11 cellular contexts compared by ENCODE assay signal in the genomic region with DNA sequence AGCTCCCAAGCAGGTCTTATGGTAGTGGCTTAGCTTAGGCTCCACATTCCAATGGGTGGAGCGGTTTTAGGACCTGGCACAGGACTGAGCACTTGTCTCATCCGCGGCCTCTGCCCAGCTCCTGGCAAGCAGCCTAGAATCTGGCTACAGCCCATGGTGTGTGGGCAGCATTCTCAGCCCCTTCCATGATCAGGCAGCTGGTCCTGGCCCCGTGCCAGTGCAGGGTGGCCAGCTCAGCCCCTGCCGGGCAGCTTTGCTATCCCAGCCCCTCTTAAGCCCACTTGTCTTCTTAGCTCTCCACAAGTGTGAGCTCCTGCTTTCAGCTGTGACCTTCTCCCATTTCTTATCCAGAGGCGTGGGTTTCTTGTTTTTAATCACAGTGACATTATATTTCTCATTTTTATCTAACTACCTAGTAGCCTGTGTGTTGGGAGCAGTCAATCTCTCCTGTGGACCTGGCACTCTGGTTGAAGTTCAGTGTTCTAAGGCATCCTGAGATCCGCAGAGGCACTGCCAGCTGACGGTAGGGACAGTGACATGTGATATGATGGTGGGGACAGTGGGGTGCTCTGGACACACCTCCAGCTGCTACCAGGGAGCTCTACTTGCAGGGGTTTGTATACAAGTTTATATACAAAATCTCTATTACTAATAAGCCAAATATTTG.
A peak's percentile ranks its signal among the peaks of the same experiment; 100 is the strongest.
DNase-seq lines count a peak whose midpoint lies in the region; ATAC-seq and TF ChIP-seq lines count a peak whose summit lies in the region.
"Had no signal": no experiment of that assay in that cellular context is flagged by ENCODE, and none has a peak within 500 bp of the region (broad histone marks: within the 10 kb centered on the region; RNA-seq: fewer than 3 reads in every experiment).

No MANE protein-coding gene starts in this region.

- no peak overlapping the region for H3K4me3 Mint-ChIP-seq in type B pancreatic cell
- H3K4me3 Mint-ChIP-seq: WTC11 had no signal

- no peaks in the 10 kb centered on the region for H3K79me1 ChIP-seq in IMR-90 (ENCODE audit: low read depth in 1 of 2, low read length in 2 of 2)

- H3K9me3 Mint-ChIP-seq in type B pancreatic cell: no peaks in the 10 kb centered on the region

- H2BK15ac ChIP-seq in IMR-90 (ENCODE audit: low read depth, low read length): no peak overlapping the region

- 50% methylated on average over 1 of the region's 8 CpGs; no CpG with 5 or more reads in 1 of the 2 experiments for WGBS in IMR-90 (ENCODE audit: extremely low coverage in 2 of 2, insufficient read length in 1 of 2), 2 experiments

- no peak overlapping the region for H3K56ac ChIP-seq in IMR-90 (ENCODE audit: extremely low read depth, insufficient read depth, low read length)

- no peak overlapping the region for H3K23ac ChIP-seq in IMR-90 (ENCODE audit: low read depth, low read length)

- peaks cover 18% of the 10 kb centered on the region for H3K9me1 ChIP-seq in IMR-90 (ENCODE audit: insufficient read depth, low read length)

- no peaks in the 10 kb centered on the region for H3K27me3 ChIP-seq in IMR-90 (ENCODE audit: control insufficient read depth, insufficient read depth, low read length)
- H3K27me3 ChIP-seq in right atrium auricular region: no peaks in the 10 kb centered on the region
- H3K27me3 ChIP-seq: ascending aorta had no signal

- no peak overlapping the region for H3K4me2 ChIP-seq in IMR-90 (ENCODE audit: low read depth, low read length)

- H4K20me1 ChIP-seq in IMR-90 (ENCODE audit: insufficient read depth, low read length): no peaks in the 10 kb centered on the region

- no peak overlapping the region; the same call in 1 of the 2 replicates for H3K14ac ChIP-seq in IMR-90 (replicated peaks; ENCODE audit: low read depth, low read length)

- H3K18ac ChIP-seq in IMR-90 (ENCODE audit: low read depth, low read length): no peak overlapping the region

- no peak overlapping the region for H3K9ac ChIP-seq in IMR-90 (ENCODE audit: low read depth, low read length)

- peaks cover 19% of the 10 kb centered on the region for H3K4me1 ChIP-seq in IMR-90 (ENCODE audit: control insufficient read depth, insufficient read depth, low read length)
- H3K4me1 ChIP-seq in right atrium auricular region: no peaks in the 10 kb centered on the region

- in situ Hi-C loops in IMR-90 (cut with MboI; ENCODE audit: low sequenced_read_pairs): loop anchor here (25.0 kb wide), 1 partner anchor 361 kb away; no protein-coding TSS in a partner anchor

- H3K27ac ChIP-seq in IMR-90 (ENCODE audit: insufficient read depth, low read length) (no peak overlapping the region), right atrium auricular region (peak overlapping the region; percentile 57 to 74), temporal lobe (ENCODE audit: low read depth, low read length) (peak overlapping the region; percentile 70)
- H3K27ac ChIP-seq: ascending aorta, thoracic aorta had no signal

- H3K4me1 Mint-ChIP-seq in type B pancreatic cell (ENCODE audit: unreplicated experiment): no peaks in the 10 kb centered on the region
- H3K4me1 Mint-ChIP-seq: WTC11 had no signal

- DNase-seq in IMR-90 (no peak), SW480 (ENCODE audit: low spot score) (peak; percentile 59), right atrium auricular region (ENCODE audit: low spot score) (no peak), type B pancreatic cell (ENCODE audit: extremely low spot score, unreplicated experiment) (no peak), mesenteric fat pad (ENCODE audit: low spot score) (no peak)

- dilution Hi-C loops in IMR-90 (cut with HindIII; ENCODE audit: low sequenced_read_pairs, unreplicated experiment): no loop called here

- H2BK120ac ChIP-seq in IMR-90 (ENCODE audit: low read depth, low read length): peak overlapping the region; percentile 20; the same call in 1 of the 2 replicates

- no peak for TF ChIP-seq RAD21 in IMR-90 (IDR thresholded peaks at IDR 0.05; ENCODE audit: low read length)

- POLR2A ChIA-PET in IMR-90 (lab: Charles Lee; ENCODE audit: unreplicated experiment): no interaction called here

- intact Hi-C loops in IMR-90 (cut with micrococcal nuclease): no loop called here

- no TSS peak for BruUV-seq in IMR-90 (replicated peaks; lab: Mats Ljungman, UMichigan)

- H3K36me3 ChIP-seq in IMR-90 (ENCODE audit: control insufficient read depth, insufficient read depth, low read length) (no peaks in the 10 kb centered on the region), right atrium auricular region (no peaks in the 10 kb centered on the region)
- H3K36me3 ChIP-seq: ascending aorta, thoracic aorta had no signal

- H2AFZ ChIP-seq in IMR-90 (replicated peaks; ENCODE audit: low read length, poor library complexity): no peak overlapping the region

- ATAC-seq in IMR-90 (ENCODE audit: low read depth) (peak; percentile 54; the same call in 1 of the 2 replicates), HG02973 (IDR thresholded peaks at IDR 0.05; ENCODE audit: unreplicated experiment) (no peak), HG03045 (IDR thresholded peaks at IDR 0.05; ENCODE audit: unreplicated experiment) (no peak)

- peak overlapping the region; percentile 18; the same call in 1 of the 2 replicates for H2BK20ac ChIP-seq in IMR-90 (ENCODE audit: low read depth, low read length)

- H2BK5ac ChIP-seq in IMR-90 (ENCODE audit: low read depth, low read length, poor library complexity, severe bottlenecking): no peak overlapping the region

- peaks cover 46% of the 10 kb centered on the region for H3K27me3 Mint-ChIP-seq in type B pancreatic cell

- no peak overlapping the region for H2AK9ac ChIP-seq in IMR-90 (replicated peaks; ENCODE audit: low read depth, low read length, poor library complexity)

- H2AK5ac ChIP-seq in IMR-90 (ENCODE audit: low read depth, low read length): no peak overlapping the region

- H3K4ac ChIP-seq in IMR-90 (ENCODE audit: low read depth, low read length): peak overlapping the region; percentile 47; the same call in 1 of the 2 replicates

- H4K91ac ChIP-seq in IMR-90 (ENCODE audit: insufficient read depth, low read depth, low read length): no peak overlapping the region

- no peak overlapping the region for H3K4me3 ChIP-seq in IMR-90 (ENCODE audit: insufficient read depth, low read depth, low read length)
- H3K4me3 ChIP-seq in right atrium auricular region: no peak overlapping the region
- H3K4me3 ChIP-seq: ascending aorta, thoracic aorta had no signal

- H4K5ac ChIP-seq in IMR-90 (ENCODE audit: low read depth, low read length): no peak overlapping the region

- no peak overlapping the region for H4K8ac ChIP-seq in IMR-90 (ENCODE audit: low read depth in 2 of 2, low read length in 2 of 2)

- no peak for TF ChIP-seq POLR2A in IMR-90 (IDR thresholded peaks at IDR 0.05; ENCODE audit: low read depth, low read length)

- H3K9me3 ChIP-seq in IMR-90 (ENCODE audit: control insufficient read depth, insufficient read depth, low read length) (no peaks in the 10 kb centered on the region), right atrium auricular region (no peaks in the 10 kb centered on the region)
- H3K9me3 ChIP-seq: ascending aorta, thoracic aorta had no signal

- TF ChIP-seq CTCF in IMR-90 (conservative IDR thresholded peaks at IDR 0.05; ENCODE audit: low read depth, low read length) (no peak), right atrium auricular region (IDR thresholded peaks at IDR 0.05) (no peak), type B pancreatic cell (conservative IDR thresholded peaks at IDR 0.05) (no peak)

- CTCF ChIA-PET in IMR-90 (lab: Yijun Ruan, JAX): interaction anchor here (0.6 to 1.1 kb wide), 4 partner anchors 10 to 379 kb away, joined by 3 to 6 read pairs (median 4); no protein-coding TSS in a partner anchor

- no peak overlapping the region for H3K27ac Mint-ChIP-seq in type B pancreatic cell
- H3K27ac Mint-ChIP-seq: WTC11 had no signal

- H3K36me3 Mint-ChIP-seq in type B pancreatic cell: no peaks in the 10 kb centered on the region
- H3K36me3 Mint-ChIP-seq: WTC11 had no signal

TF ChIP-seq in IMR-90, 13 proteins besides CTCF, POLR2A, EP300 and RAD21:
- TF ChIP-seq, protein P1, sequence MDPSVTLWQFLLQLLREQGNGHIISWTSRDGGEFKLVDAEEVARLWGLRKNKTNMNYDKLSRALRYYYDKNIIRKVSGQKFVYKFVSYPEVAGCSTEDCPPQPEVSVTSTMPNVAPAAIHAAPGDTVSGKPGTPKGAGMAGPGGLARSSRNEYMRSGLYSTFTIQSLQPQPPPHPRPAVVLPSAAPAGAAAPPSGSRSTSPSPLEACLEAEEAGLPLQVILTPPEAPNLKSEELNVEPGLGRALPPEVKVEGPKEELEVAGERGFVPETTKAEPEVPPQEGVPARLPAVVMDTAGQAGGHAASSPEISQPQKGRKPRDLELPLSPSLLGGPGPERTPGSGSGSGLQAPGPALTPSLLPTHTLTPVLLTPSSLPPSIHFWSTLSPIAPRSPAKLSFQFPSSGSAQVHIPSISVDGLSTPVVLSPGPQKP (IDR thresholded peaks at IDR 0.05; ENCODE audit: borderline replicate concordance, low read depth, low read length): no peak
- no peak for TF ChIP-seq MAFK (IDR thresholded peaks at IDR 0.05; ENCODE audit: low read depth, low read length)
- no peak for TF ChIP-seq BHLHE40 (IDR thresholded peaks at IDR 0.05; ENCODE audit: low read depth, low read length)
- TF ChIP-seq RCOR1 (IDR thresholded peaks at IDR 0.05; ENCODE audit: insufficient replicate concordance, low read length): no peak
- no peak for TF ChIP-seq MXI1 (IDR thresholded peaks at IDR 0.05; ENCODE audit: borderline replicate concordance, low read depth, low read length)
- TF ChIP-seq FOS (IDR thresholded peaks at IDR 0.05; ENCODE audit: low read depth, low read length): no peak
- TF ChIP-seq, protein P2, sequence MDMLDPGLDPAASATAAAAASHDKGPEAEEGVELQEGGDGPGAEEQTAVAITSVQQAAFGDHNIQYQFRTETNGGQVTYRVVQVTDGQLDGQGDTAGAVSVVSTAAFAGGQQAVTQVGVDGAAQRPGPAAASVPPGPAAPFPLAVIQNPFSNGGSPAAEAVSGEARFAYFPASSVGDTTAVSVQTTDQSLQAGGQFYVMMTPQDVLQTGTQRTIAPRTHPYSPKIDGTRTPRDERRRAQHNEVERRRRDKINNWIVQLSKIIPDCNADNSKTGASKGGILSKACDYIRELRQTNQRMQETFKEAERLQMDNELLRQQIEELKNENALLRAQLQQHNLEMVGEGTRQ (IDR thresholded peaks at IDR 0.05; ENCODE audit: low read depth, low read length): no peak
- TF ChIP-seq MAZ (IDR thresholded peaks at IDR 0.05; ENCODE audit: borderline replicate concordance, low read depth, low read length): no peak
